ENCODE assay signal across 14 cellular contexts in the genomic region with DNA sequence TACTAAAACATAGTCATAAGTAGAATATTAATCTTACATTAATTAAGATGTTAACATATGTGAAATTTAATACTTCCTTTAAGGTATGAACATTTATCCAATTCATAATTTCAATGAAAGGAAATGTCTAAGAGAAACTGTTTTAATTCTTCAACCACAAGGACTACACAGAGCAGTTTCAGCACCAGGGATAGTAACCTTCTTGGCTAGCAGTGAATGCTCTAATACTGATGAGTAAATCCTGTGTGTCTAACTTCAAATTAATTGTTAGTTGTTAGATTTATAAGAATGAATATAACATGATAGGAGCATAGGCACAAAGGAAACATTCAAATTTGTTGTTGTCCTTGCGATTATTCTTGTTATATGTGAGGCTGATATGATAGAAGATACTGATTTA. TPM values are rescaled to one million over a fixed set of nuclear protein-coding genes. Genes with fewer than 3 reads are reported as not detected.
DNase-seq lines count a peak whose midpoint lies in the region; ATAC-seq, FAIRE-seq and TF ChIP-seq lines count a peak whose summit lies in the region.
"Had no signal": no experiment of that assay in that cellular context is flagged by ENCODE, and none has a peak within 500 bp of the region (broad histone marks: within the 10 kb centered on the region; RNA-seq: fewer than 3 reads in every experiment).

No MANE protein-coding gene starts in this region.

- H3K27me3 ChIP-seq in BJ (ENCODE audit: control insufficient read depth, insufficient read depth, low read length) = no peaks in the 10 kb centered on the region
- no peaks in the 10 kb centered on the region for H3K27me3 ChIP-seq in small intestine (ENCODE audit: control insufficient read depth in 2 of 2, insufficient read depth in 2 of 2, low read length in 2 of 2)
- H3K27me3 ChIP-seq: dorsolateral prefrontal cortex had no signal

- TF ChIP-seq CTCF in BJ (IDR thresholded peaks at IDR 0.05; ENCODE audit: insufficient read depth, low read depth, low read length) (no peak), astrocyte of the spinal cord (IDR thresholded peaks at IDR 0.05; ENCODE audit: low read depth, low read length) (no peak)

- WGBS in small intestine, 3 donors = 78 to 87% (median 83%) methylated on average over 1 of the region's 1 CpG

- H3K36me3 ChIP-seq in BJ (ENCODE audit: control insufficient read depth, insufficient read depth, low read length) = no peaks in the 10 kb centered on the region
- H3K36me3 ChIP-seq in small intestine (ENCODE audit: control insufficient read depth in 2 of 2, insufficient read depth in 2 of 2, low read length in 2 of 2) = no peaks in the 10 kb centered on the region

- POLR2A ChIA-PET in BJ (lab: Charles Lee) = no interaction called here

- H3K4me1 ChIP-seq in small intestine (ENCODE audit: control insufficient read depth in 2 of 2, insufficient read depth in 1 of 2, low read depth in 1 of 2, low read length in 1 of 2) = no peaks in the 10 kb centered on the region

- no peak for ATAC-seq in GM18873 (IDR thresholded peaks at IDR 0.05; ENCODE audit: low FRiP score, unreplicated experiment)
- ATAC-seq: stimulated activated naive B cell treated with anti-CD40 and anti-IgM and Interleukin-4, amounts not matched to agents 10 μg/mL and 1 μg/mL and 100 μg/mL, for 72 hours had no signal

- no peaks in the 10 kb centered on the region for H3K9me3 ChIP-seq in small intestine (ENCODE audit: control insufficient read depth, low read depth)

- H3K4me3 ChIP-seq in BJ (ENCODE audit: low read depth, low read length) (no peak overlapping the region), astrocyte of the spinal cord (ENCODE audit: low read depth, low read length) (no peak overlapping the region), small intestine (ENCODE audit: low read depth in 1 of 2, low read length in 2 of 2) (no peak overlapping the region)
- H3K4me3 ChIP-seq: dorsolateral prefrontal cortex had no signal

- FAIRE-seq in small intestine (lab: Jason Lieb, UNC) = no peak

- CTCF ChIA-PET in BJ (lab: Yijun Ruan, JAX) = no interaction called here

- DNase-seq in BJ (ENCODE audit: low read depth) (peak; percentile 9), LoVo (ENCODE audit: low spot score) (peak; percentile 6), astrocyte of the spinal cord (ENCODE audit: low read depth, low spot score) (peak; percentile 65), iPS-NIHi11 (ENCODE audit: low spot score) (peak; percentile 15), small intestine (no peak), COR-L47 (lab: John Stamatoyannopoulos, UW) (no peak), COLO668 (lab: John Stamatoyannopoulos, UW; ENCODE audit: unreplicated experiment) (no peak)
- DNase-seq: activated CD4-positive, alpha-beta T cell treated with anti-CD3 and anti-CD28 coated beads, Interleukin-2, amount 10 ng/mL, durations not matched to agents 24 days and 14 days; activated gamma-delta T cell; dorsolateral prefrontal cortex; stimulated activated CD4-positive, alpha-beta T cell treated with anti-CD3 and anti-CD28 coated beads, Interleukin-15, amount 100 ng/mL, for 24 hours; stimulated activated naive B cell treated with anti-CD40 and anti-IgM and Interleukin-4, amounts not matched to agents 10 μg/mL and 1 μg/mL and 100 μg/mL, for 72 hours had no signal

- in situ Hi-C loops in astrocyte of the spinal cord (cut with HindIII; ENCODE audit: low sequenced_read_pairs) = no loop called here

- H3K27ac ChIP-seq in small intestine (ENCODE audit: low read depth in 1 of 2, low read length in 1 of 2) = no peak overlapping the region
- H3K27ac ChIP-seq: C4-2B, dorsolateral prefrontal cortex had no signal

RNA-seq across cellular contexts. Expression of a gene that starts 15.6 kb away (rescaled TPM):
- 17.8 and 24.6 TPM in 2 replicates for polyA plus RNA-seq in BJ (2011; rRNA removed)
- 25.6 and 29.9 TPM in 2 replicates for polyA minus RNA-seq in BJ (2011; rRNA and poly(A)+ RNA removed)
- 1 to 10 TPM; 1.1 to 2.5 (median 1.9) TPM for polyA plus RNA-seq in small intestine

Comparison
In these comparisons a context has a peak if more than half of its experiments do, and no peak if none do; other contexts are left out.
1. DNase-seq: peak in BJ (single experiment), LoVo (single experiment), astrocyte of the spinal cord (single experiment) and iPS-NIHi11 (single experiment); none in small intestine (single experiment), COR-L47 (single experiment) and COLO668 (single experiment).